In the genomic region with DNA sequence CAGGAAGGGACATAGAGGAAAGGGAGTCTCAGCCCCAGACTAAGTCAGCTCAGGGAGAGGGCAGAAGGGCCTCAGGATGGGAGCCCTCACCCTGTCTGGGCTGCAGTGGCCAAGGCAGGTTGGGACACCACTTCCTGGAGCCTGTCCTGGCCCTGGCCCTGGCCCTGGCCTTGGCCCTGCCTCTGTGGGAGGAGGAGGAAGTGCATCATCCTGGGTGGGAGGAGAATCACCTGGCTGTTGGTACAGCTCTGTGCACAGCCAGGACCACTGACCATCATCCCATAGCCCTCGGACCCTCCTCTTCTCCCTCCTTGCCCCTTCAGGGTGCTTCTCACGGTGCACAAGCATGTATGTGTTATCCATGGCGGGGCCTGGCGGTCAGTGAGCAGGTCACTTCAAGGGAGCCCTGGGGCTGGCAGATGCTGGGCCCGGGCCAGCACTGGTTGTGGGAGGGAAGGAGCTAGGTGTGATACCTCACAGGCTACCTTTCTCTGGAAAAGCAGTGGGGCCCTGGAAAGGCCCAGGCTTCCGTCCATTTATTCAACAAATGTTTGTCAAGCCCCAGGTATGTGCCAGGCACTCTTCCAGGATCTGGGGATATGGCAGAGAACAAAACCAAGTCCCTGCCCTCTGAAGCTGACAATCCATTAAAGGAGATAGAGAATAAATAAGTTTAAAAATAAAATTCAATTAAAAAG, we compare ENCODE assay signal across 1 cellular context.
TF ChIP-seq lines count a peak whose summit lies in the region.

No MANE protein-coding gene starts in this region.

TF ChIP-seq in HepG2, 621 proteins besides CTCF, POLR2A, EP300 and RAD21 (continued from another document and continues in another):
- TF ChIP-seq SIN3A (IDR thresholded peaks at IDR 0.05; ENCODE audit: borderline replicate concordance, low read depth, low read length), result no peak
- TF ChIP-seq PAWR (CRISPR knock-in tag; IDR thresholded peaks at IDR 0.05; ENCODE audit: borderline replicate concordance), result no peak
- no peak for TF ChIP-seq ZNF879 (CRISPR knock-in tag; IDR thresholded peaks at IDR 0.05)
- no peak for TF ChIP-seq PPARG (CRISPR knock-in tag; conservative IDR thresholded peaks at IDR 0.05)
- TF ChIP-seq NKX3-1 (CRISPR knock-in tag; IDR thresholded peaks at IDR 0.05), result no peak
- TF ChIP-seq ZFP36L2 (CRISPR knock-in tag; IDR thresholded peaks at IDR 0.05), result no peak
- TF ChIP-seq ZMYM3 (CRISPR knock-in tag; IDR thresholded peaks at IDR 0.05), result no peak
- TF ChIP-seq, protein P1, sequence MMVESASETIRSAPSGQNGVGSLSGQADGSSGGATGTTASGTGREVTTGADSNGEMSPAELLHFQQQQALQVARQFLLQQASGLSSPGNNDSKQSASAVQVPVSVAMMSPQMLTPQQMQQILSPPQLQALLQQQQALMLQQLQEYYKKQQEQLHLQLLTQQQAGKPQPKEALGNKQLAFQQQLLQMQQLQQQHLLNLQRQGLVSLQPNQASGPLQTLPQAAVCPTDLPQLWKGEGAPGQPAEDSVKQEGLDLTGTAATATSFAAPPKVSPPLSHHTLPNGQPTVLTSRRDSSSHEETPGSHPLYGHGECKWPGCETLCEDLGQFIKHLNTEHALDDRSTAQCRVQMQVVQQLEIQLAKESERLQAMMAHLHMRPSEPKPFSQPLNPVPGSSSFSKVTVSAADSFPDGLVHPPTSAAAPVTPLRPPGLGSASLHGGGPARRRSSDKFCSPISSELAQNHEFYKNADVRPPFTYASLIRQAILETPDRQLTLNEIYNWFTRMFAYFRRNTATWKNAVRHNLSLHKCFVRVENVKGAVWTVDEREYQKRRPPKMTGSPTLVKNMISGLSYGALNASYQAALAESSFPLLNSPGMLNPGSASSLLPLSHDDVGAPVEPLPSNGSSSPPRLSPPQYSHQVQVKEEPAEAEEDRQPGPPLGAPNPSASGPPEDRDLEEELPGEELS (CRISPR knock-in tag; IDR thresholded peaks at IDR 0.05), result peak; percentile 18; the same call in 1 of the 2 replicates
- TF ChIP-seq, protein P2, sequence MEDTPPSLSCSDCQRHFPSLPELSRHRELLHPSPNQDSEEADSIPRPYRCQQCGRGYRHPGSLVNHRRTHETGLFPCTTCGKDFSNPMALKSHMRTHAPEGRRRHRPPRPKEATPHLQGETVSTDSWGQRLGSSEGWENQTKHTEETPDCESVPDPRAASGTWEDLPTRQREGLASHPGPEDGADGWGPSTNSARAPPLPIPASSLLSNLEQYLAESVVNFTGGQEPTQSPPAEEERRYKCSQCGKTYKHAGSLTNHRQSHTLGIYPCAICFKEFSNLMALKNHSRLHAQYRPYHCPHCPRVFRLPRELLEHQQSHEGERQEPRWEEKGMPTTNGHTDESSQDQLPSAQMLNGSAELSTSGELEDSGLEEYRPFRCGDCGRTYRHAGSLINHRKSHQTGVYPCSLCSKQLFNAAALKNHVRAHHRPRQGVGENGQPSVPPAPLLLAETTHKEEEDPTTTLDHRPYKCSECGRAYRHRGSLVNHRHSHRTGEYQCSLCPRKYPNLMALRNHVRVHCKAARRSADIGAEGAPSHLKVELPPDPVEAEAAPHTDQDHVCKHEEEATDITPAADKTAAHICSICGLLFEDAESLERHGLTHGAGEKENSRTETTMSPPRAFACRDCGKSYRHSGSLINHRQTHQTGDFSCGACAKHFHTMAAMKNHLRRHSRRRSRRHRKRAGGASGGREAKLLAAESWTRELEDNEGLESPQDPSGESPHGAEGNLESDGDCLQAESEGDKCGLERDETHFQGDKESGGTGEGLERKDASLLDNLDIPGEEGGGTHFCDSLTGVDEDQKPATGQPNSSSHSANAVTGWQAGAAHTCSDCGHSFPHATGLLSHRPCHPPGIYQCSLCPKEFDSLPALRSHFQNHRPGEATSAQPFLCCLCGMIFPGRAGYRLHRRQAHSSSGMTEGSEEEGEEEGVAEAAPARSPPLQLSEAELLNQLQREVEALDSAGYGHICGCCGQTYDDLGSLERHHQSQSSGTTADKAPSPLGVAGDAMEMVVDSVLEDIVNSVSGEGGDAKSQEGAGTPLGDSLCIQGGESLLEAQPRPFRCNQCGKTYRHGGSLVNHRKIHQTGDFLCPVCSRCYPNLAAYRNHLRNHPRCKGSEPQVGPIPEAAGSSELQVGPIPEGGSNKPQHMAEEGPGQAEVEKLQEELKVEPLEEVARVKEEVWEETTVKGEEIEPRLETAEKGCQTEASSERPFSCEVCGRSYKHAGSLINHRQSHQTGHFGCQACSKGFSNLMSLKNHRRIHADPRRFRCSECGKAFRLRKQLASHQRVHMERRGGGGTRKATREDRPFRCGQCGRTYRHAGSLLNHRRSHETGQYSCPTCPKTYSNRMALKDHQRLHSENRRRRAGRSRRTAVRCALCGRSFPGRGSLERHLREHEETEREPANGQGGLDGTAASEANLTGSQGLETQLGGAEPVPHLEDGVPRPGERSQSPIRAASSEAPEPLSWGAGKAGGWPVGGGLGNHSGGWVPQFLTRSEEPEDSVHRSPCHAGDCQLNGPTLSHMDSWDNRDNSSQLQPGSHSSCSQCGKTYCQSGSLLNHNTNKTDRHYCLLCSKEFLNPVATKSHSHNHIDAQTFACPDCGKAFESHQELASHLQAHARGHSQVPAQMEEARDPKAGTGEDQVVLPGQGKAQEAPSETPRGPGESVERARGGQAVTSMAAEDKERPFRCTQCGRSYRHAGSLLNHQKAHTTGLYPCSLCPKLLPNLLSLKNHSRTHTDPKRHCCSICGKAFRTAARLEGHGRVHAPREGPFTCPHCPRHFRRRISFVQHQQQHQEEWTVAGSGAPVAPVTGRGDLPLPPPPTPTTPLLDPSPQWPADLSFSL (CRISPR knock-in tag; IDR thresholded peaks at IDR 0.05), result no peak
- TF ChIP-seq, protein P3, sequence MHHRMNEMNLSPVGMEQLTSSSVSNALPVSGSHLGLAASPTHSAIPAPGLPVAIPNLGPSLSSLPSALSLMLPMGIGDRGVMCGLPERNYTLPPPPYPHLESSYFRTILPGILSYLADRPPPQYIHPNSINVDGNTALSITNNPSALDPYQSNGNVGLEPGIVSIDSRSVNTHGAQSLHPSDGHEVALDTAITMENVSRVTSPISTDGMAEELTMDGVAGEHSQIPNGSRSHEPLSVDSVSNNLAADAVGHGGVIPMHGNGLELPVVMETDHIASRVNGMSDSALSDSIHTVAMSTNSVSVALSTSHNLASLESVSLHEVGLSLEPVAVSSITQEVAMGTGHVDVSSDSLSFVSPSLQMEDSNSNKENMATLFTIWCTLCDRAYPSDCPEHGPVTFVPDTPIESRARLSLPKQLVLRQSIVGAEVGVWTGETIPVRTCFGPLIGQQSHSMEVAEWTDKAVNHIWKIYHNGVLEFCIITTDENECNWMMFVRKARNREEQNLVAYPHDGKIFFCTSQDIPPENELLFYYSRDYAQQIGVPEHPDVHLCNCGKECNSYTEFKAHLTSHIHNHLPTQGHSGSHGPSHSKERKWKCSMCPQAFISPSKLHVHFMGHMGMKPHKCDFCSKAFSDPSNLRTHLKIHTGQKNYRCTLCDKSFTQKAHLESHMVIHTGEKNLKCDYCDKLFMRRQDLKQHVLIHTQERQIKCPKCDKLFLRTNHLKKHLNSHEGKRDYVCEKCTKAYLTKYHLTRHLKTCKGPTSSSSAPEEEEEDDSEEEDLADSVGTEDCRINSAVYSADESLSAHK (CRISPR knock-in tag; IDR thresholded peaks at IDR 0.05; ENCODE audit: borderline replicate concordance), result no peak
- TF ChIP-seq, protein P4, sequence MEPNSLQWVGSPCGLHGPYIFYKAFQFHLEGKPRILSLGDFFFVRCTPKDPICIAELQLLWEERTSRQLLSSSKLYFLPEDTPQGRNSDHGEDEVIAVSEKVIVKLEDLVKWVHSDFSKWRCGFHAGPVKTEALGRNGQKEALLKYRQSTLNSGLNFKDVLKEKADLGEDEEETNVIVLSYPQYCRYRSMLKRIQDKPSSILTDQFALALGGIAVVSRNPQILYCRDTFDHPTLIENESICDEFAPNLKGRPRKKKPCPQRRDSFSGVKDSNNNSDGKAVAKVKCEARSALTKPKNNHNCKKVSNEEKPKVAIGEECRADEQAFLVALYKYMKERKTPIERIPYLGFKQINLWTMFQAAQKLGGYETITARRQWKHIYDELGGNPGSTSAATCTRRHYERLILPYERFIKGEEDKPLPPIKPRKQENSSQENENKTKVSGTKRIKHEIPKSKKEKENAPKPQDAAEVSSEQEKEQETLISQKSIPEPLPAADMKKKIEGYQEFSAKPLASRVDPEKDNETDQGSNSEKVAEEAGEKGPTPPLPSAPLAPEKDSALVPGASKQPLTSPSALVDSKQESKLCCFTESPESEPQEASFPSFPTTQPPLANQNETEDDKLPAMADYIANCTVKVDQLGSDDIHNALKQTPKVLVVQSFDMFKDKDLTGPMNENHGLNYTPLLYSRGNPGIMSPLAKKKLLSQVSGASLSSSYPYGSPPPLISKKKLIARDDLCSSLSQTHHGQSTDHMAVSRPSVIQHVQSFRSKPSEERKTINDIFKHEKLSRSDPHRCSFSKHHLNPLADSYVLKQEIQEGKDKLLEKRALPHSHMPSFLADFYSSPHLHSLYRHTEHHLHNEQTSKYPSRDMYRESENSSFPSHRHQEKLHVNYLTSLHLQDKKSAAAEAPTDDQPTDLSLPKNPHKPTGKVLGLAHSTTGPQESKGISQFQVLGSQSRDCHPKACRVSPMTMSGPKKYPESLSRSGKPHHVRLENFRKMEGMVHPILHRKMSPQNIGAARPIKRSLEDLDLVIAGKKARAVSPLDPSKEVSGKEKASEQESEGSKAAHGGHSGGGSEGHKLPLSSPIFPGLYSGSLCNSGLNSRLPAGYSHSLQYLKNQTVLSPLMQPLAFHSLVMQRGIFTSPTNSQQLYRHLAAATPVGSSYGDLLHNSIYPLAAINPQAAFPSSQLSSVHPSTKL (CRISPR knock-in tag; IDR thresholded peaks at IDR 0.05), result peak; percentile 74
- no peak for TF ChIP-seq ZNF296 (CRISPR knock-in tag; conservative IDR thresholded peaks at IDR 0.05)
- no peak for TF ChIP-seq ZNF652 (CRISPR knock-in tag; IDR thresholded peaks at IDR 0.05; ENCODE audit: borderline replicate concordance, low read depth)
- TF ChIP-seq, protein P5, sequence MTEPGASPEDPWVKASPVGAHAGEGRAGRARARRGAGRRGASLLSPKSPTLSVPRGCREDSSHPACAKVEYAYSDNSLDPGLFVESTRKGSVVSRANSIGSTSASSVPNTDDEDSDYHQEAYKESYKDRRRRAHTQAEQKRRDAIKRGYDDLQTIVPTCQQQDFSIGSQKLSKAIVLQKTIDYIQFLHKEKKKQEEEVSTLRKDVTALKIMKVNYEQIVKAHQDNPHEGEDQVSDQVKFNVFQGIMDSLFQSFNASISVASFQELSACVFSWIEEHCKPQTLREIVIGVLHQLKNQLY (CRISPR knock-in tag; IDR thresholded peaks at IDR 0.05), result peak; percentile 35; the same call in 1 of the 2 replicates
- TF ChIP-seq SP5 (CRISPR knock-in tag; IDR thresholded peaks at IDR 0.05; ENCODE audit: borderline replicate concordance, low read depth), result peak; percentile 91
- TF ChIP-seq GPN1 (CRISPR knock-in tag; IDR thresholded peaks at IDR 0.05; ENCODE audit: borderline replicate concordance), result no peak
- TF ChIP-seq PHF21A (CRISPR knock-in tag; IDR thresholded peaks at IDR 0.05), result peak; percentile 58
- TF ChIP-seq SMAD3 (CRISPR knock-in tag; IDR thresholded peaks at IDR 0.05), result no peak
- TF ChIP-seq TSC22D2 (CRISPR knock-in tag; IDR thresholded peaks at IDR 0.05; ENCODE audit: borderline replicate concordance), result no peak
- no peak for TF ChIP-seq ZNF75D (CRISPR knock-in tag; IDR thresholded peaks at IDR 0.05; ENCODE audit: borderline replicate concordance)
- no peak for TF ChIP-seq MED13 (CRISPR knock-in tag; IDR thresholded peaks at IDR 0.05)
- no peak for TF ChIP-seq ZNF674 (CRISPR knock-in tag; IDR thresholded peaks at IDR 0.05; ENCODE audit: low read depth)
- TF ChIP-seq CCDC6 (CRISPR knock-in tag; IDR thresholded peaks at IDR 0.05), result no peak
- no peak for TF ChIP-seq JUN (CRISPR knock-in tag; IDR thresholded peaks at IDR 0.05)
- TF ChIP-seq ZNF326 (CRISPR knock-in tag; IDR thresholded peaks at IDR 0.05; ENCODE audit: borderline replicate concordance), result no peak
- no peak for TF ChIP-seq KMT2B (CRISPR knock-in tag; IDR thresholded peaks at IDR 0.05)
- TF ChIP-seq ZNF577 (CRISPR knock-in tag; IDR thresholded peaks at IDR 0.05; ENCODE audit: borderline replicate concordance, low read depth), result no peak
- TF ChIP-seq ZSCAN25 (CRISPR knock-in tag; IDR thresholded peaks at IDR 0.05), result no peak
- no peak for TF ChIP-seq ZNF232 (CRISPR knock-in tag; IDR thresholded peaks at IDR 0.05; ENCODE audit: borderline replicate concordance)
- TF ChIP-seq NFATC3 (CRISPR knock-in tag; IDR thresholded peaks at IDR 0.05), result no peak
- TF ChIP-seq MIXL1 (CRISPR knock-in tag; IDR thresholded peaks at IDR 0.05), result no peak
- TF ChIP-seq THAP11 (CRISPR knock-in tag; IDR thresholded peaks at IDR 0.05), result peak; percentile 29
- TF ChIP-seq ZNF260 (CRISPR knock-in tag; IDR thresholded peaks at IDR 0.05; ENCODE audit: borderline replicate concordance, low read depth), result no peak
- TF ChIP-seq, protein P6, sequence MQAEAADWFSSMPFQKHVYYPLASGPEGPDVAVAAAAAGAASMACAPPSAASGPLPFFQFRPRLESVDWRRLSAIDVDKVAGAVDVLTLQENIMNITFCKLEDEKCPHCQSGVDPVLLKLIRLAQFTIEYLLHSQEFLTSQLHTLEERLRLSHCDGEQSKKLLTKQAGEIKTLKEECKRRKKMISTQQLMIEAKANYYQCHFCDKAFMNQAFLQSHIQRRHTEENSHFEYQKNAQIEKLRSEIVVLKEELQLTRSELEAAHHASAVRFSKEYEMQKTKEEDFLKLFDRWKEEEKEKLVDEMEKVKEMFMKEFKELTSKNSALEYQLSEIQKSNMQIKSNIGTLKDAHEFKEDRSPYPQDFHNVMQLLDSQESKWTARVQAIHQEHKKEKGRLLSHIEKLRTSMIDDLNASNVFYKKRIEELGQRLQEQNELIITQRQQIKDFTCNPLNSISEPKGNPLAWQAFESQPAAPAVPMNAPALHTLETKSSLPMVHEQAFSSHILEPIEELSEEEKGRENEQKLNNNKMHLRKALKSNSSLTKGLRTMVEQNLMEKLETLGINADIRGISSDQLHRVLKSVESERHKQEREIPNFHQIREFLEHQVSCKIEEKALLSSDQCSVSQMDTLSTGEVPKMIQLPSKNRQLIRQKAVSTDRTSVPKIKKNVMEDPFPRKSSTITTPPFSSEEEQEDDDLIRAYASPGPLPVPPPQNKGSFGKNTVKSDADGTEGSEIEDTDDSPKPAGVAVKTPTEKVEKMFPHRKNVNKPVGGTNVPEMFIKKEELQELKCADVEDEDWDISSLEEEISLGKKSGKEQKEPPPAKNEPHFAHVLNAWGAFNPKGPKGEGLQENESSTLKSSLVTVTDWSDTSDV (CRISPR knock-in tag; IDR thresholded peaks at IDR 0.05), result no peak
- peak; percentile 28; the same call in 1 of the 2 replicates for TF ChIP-seq ZNF607 (CRISPR knock-in tag; IDR thresholded peaks at IDR 0.05; ENCODE audit: borderline replicate concordance)
- no peak for TF ChIP-seq KLF15 (CRISPR knock-in tag; IDR thresholded peaks at IDR 0.05; ENCODE audit: borderline replicate concordance)
- TF ChIP-seq RBM39 (IDR thresholded peaks at IDR 0.05; ENCODE audit: low read depth, low read length, poor library complexity, severe bottlenecking), result no peak
- TF ChIP-seq FOXC1 (CRISPR knock-in tag; IDR thresholded peaks at IDR 0.05; ENCODE audit: borderline replicate concordance), result no peak
- TF ChIP-seq SIX1 (CRISPR knock-in tag; IDR thresholded peaks at IDR 0.05; ENCODE audit: borderline replicate concordance), result no peak
- no peak for TF ChIP-seq ZNF431 (CRISPR knock-in tag; IDR thresholded peaks at IDR 0.05; ENCODE audit: borderline replicate concordance, low read depth)
- no peak for TF ChIP-seq HNRNPK (IDR thresholded peaks at IDR 0.05; ENCODE audit: low read depth, low read length, poor library complexity, severe bottlenecking)
- no peak for TF ChIP-seq RBM22 (optimal IDR thresholded peaks at IDR 0.05; ENCODE audit: low read length)
- no peak for TF ChIP-seq ADNP (CRISPR knock-in tag; IDR thresholded peaks at IDR 0.05)
- TF ChIP-seq PRPF4 (IDR thresholded peaks at IDR 0.05; ENCODE audit: low read depth, low read length, poor library complexity, severe bottlenecking), result no peak
- no peak for TF ChIP-seq ZNF724P (CRISPR knock-in tag; IDR thresholded peaks at IDR 0.05; ENCODE audit: borderline replicate concordance)
- TF ChIP-seq RBAK (CRISPR knock-in tag; IDR thresholded peaks at IDR 0.05), result no peak
- TF ChIP-seq SRY (CRISPR knock-in tag; IDR thresholded peaks at IDR 0.05), result no peak
